In the genomic region with DNA sequence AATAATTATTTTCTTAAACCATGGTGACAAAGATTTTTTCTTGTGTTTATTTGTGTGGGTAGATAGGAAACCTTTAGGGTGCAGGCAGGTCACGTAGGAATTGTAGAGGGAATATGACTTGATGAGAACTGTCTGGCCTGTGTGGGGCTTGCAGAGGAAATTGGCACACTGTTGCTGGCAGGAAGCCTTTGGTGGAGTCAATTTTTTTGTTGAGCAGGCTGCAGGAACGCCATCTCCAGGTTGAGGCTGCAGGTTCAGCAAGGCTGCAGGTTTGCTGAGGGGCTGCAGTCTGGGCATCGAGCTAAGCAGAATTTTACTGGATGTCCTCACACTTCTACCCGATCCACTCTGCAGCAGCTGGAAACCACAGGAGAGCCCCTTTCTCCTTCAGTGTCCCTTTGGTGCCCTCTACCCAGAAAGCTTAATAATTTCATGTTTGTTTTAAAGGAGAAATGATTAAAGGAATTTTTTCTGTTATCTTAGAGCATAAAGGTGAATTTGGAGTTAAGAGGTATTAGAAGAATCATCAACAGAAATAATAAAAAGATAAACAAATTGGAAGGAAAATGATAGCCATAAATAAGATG, we compare ENCODE assay signal across 12 cellular contexts. TPM values are rescaled to one million over a fixed set of nuclear protein-coding genes. Genes with fewer than 3 reads are reported as not detected.
DNase-seq lines count a peak whose midpoint lies in the region; ATAC-seq and TF ChIP-seq lines count a peak whose summit lies in the region.
"Had no signal": no experiment of that assay in that cellular context is flagged by ENCODE, and none has a peak within 500 bp of the region (broad histone marks: within the 10 kb centered on the region; RNA-seq: fewer than 3 reads in every experiment).

No MANE protein-coding gene starts in this region.

- 38% methylated on average over 4 of the region's 4 CpGs for WGBS in right lobe of liver (ENCODE audit: insufficient coverage, low coverage, low lambda C conversion rate, missing lambda C conversion rate)

- H3K36me3 Mint-ChIP-seq in activated CD4-positive, alpha-beta T cell treated with anti-CD3 and anti-CD28 coated beads for 36 hours (ENCODE audit: low read depth), result no peaks in the 10 kb centered on the region
- H3K36me3 Mint-ChIP-seq in natural killer cell, result no peaks in the 10 kb centered on the region

- H3K36me3 ChIP-seq in colonic mucosa (no peaks in the 10 kb centered on the region), right lobe of liver (no peaks in the 10 kb centered on the region)

- intact Hi-C loops in colonic mucosa (cut with DNase I) (no loop called here), right lobe of liver (cut with DNase I) (no loop called here), natural killer cell (cut with micrococcal nuclease) (no loop called here)
- intact Hi-C loops in activated CD4-positive, alpha-beta T cell treated with anti-CD3 and anti-CD28 coated beads for 36 hours (cut with DNase I, micrococcal nuclease), result no loop called here

- ATAC-seq in right lobe of liver, result peak; percentile 53 to 71 (median 60)
- no peak for ATAC-seq in activated CD4-positive, alpha-beta T cell treated with anti-CD3 and anti-CD28 coated beads for 36 hours
- ATAC-seq in natural killer cell, result no peak

- no peak overlapping the region for H3K9ac ChIP-seq in colonic mucosa (ENCODE audit: low read depth in 2 of 2, low read length in 2 of 2)

- TF ChIP-seq EP300 in Ishikawa (IDR thresholded peaks at IDR 0.05; ENCODE audit: borderline replicate concordance), result no peak

- no peak for TF ChIP-seq POLR2A in right lobe of liver (IDR thresholded peaks at IDR 0.05)

- peak; percentile 21 for DNase-seq in Daoy (ENCODE audit: low read depth)
- peak; percentile 27 for DNase-seq in colonic mucosa
- DNase-seq in right lobe of liver, result peak in 1 of 3 donors; percentile 51
- no peak for DNase-seq in OCI-M2 (lab: John Stamatoyannopoulos, UW; ENCODE audit: unreplicated experiment)
- no peak for DNase-seq in activated CD4-positive, alpha-beta T cell treated with anti-CD3 and anti-CD28 coated beads for 36 hours
- DNase-seq in NCI-H524 treated with DMSO at 0.1 percent for 48 hours (lab: John Stamatoyannopoulos, UW), result no peak
- no peak for DNase-seq in natural killer cell
- DNase-seq: kidney glomerular epithelial cell, NCI-H1417 treated with DMSO at 0.1 percent for 48 hours, retina had no signal

- no peak overlapping the region for H3K4me3 ChIP-seq in colonic mucosa
- H3K4me3 ChIP-seq in right lobe of liver, result no peak overlapping the region

- no peaks in the 10 kb centered on the region for H3K4me1 Mint-ChIP-seq in activated CD4-positive, alpha-beta T cell treated with anti-CD3 and anti-CD28 coated beads for 36 hours
- H3K4me1 Mint-ChIP-seq in natural killer cell, result no peaks in the 10 kb centered on the region

- H3K4me1 ChIP-seq in colonic mucosa, result no peaks in the 10 kb centered on the region
- H3K4me1 ChIP-seq in right lobe of liver, result peaks cover 0 to 3% (median 0%) of the 10 kb centered on the region in 4 donors

- H3K9me3 Mint-ChIP-seq in activated CD4-positive, alpha-beta T cell treated with anti-CD3 and anti-CD28 coated beads for 36 hours (ENCODE audit: low read depth), result peaks cover 10% of the 10 kb centered on the region
- H3K9me3 Mint-ChIP-seq in natural killer cell, result peaks cover 0 to 3% of the 10 kb centered on the region in 2 donors

- no peak overlapping the region for H3K27ac Mint-ChIP-seq in activated CD4-positive, alpha-beta T cell treated with anti-CD3 and anti-CD28 coated beads for 36 hours
- no peak overlapping the region for H3K27ac Mint-ChIP-seq in natural killer cell
- H3K27ac Mint-ChIP-seq: dendritic cell treated with granulocyte-macrophage colony-stimulating factor and Interleukin-4, amounts not matched to agents 40 ng/mL and 50 ng/mL, for 4 days had no signal

- no peaks in the 10 kb centered on the region for H3K9me3 ChIP-seq in colonic mucosa
- H3K9me3 ChIP-seq in right lobe of liver, result no peaks in the 10 kb centered on the region

- 0 out of 2 replicates have a peak, but pooled peaks have one; percentile 24 for TF ChIP-seq RAD21 in Ishikawa (IDR thresholded peaks at IDR 0.05; ENCODE audit: low read depth)

- CTCF ChIA-PET in activated CD4-positive, alpha-beta T cell treated with anti-CD3 and anti-CD28 coated beads for 36 hours (lab: Charles Lee), result no interaction called here

- H3K27me3 Mint-ChIP-seq in activated CD4-positive, alpha-beta T cell treated with anti-CD3 and anti-CD28 coated beads for 36 hours, result peaks cover 18% of the 10 kb centered on the region
- H3K27me3 Mint-ChIP-seq in natural killer cell (ENCODE audit: low read depth in 2 of 2), result peaks cover 0 to 7% of the 10 kb centered on the region in 2 donors
- H3K27me3 Mint-ChIP-seq: dendritic cell treated with granulocyte-macrophage colony-stimulating factor and Interleukin-4, amounts not matched to agents 40 ng/mL and 50 ng/mL, for 4 days had no signal

- TF ChIP-seq CTCF in colonic mucosa (IDR thresholded peaks at IDR 0.05), result no peak
- peak in 1 of 4 donors; percentile 6 for TF ChIP-seq CTCF in right lobe of liver (IDR thresholded peaks at IDR 0.05)
- no peak for TF ChIP-seq CTCF in natural killer cell (IDR thresholded peaks at IDR 0.05)

- H3K27ac ChIP-seq in colonic mucosa, result no peak overlapping the region
- no peak overlapping the region for H3K27ac ChIP-seq in right lobe of liver

- H3K4me3 Mint-ChIP-seq in activated CD4-positive, alpha-beta T cell treated with anti-CD3 and anti-CD28 coated beads for 36 hours, result no peak overlapping the region
- H3K4me3 Mint-ChIP-seq in natural killer cell, result no peak overlapping the region
- H3K4me3 Mint-ChIP-seq: dendritic cell treated with granulocyte-macrophage colony-stimulating factor and Interleukin-4, amounts not matched to agents 40 ng/mL and 50 ng/mL, for 4 days had no signal

- no peaks in the 10 kb centered on the region for H3K27me3 ChIP-seq in colonic mucosa
- H3K27me3 ChIP-seq in right lobe of liver, result no peaks in the 10 kb centered on the region

- POLR2A ChIA-PET in activated CD4-positive, alpha-beta T cell treated with anti-CD3 and anti-CD28 coated beads for 36 hours (lab: Charles Lee), result no interaction called here

TF ChIP-seq in Ishikawa, 13 proteins besides CTCF, POLR2A, EP300 and RAD21:
- TF ChIP-seq EGR1 (IDR thresholded peaks at IDR 0.05) (no peak), TAF1 (IDR thresholded peaks at IDR 0.05; ENCODE audit: low read depth) (no peak), NFIC (IDR thresholded peaks at IDR 0.05) (0 out of 2 replicates have a peak, but pooled peaks have one; percentile 12), YY1 (IDR thresholded peaks at IDR 0.05; ENCODE audit: low read depth) (no peak), CEBPB (IDR thresholded peaks at IDR 0.05) (no peak), TEAD4 (IDR thresholded peaks at IDR 0.05) (no peak)
- TF ChIP-seq, protein P1, sequence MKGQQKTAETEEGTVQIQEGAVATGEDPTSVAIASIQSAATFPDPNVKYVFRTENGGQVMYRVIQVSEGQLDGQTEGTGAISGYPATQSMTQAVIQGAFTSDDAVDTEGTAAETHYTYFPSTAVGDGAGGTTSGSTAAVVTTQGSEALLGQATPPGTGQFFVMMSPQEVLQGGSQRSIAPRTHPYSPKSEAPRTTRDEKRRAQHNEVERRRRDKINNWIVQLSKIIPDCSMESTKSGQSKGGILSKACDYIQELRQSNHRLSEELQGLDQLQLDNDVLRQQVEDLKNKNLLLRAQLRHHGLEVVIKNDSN (IDR thresholded peaks at IDR 0.05), result no peak
- TF ChIP-seq, protein P2, sequence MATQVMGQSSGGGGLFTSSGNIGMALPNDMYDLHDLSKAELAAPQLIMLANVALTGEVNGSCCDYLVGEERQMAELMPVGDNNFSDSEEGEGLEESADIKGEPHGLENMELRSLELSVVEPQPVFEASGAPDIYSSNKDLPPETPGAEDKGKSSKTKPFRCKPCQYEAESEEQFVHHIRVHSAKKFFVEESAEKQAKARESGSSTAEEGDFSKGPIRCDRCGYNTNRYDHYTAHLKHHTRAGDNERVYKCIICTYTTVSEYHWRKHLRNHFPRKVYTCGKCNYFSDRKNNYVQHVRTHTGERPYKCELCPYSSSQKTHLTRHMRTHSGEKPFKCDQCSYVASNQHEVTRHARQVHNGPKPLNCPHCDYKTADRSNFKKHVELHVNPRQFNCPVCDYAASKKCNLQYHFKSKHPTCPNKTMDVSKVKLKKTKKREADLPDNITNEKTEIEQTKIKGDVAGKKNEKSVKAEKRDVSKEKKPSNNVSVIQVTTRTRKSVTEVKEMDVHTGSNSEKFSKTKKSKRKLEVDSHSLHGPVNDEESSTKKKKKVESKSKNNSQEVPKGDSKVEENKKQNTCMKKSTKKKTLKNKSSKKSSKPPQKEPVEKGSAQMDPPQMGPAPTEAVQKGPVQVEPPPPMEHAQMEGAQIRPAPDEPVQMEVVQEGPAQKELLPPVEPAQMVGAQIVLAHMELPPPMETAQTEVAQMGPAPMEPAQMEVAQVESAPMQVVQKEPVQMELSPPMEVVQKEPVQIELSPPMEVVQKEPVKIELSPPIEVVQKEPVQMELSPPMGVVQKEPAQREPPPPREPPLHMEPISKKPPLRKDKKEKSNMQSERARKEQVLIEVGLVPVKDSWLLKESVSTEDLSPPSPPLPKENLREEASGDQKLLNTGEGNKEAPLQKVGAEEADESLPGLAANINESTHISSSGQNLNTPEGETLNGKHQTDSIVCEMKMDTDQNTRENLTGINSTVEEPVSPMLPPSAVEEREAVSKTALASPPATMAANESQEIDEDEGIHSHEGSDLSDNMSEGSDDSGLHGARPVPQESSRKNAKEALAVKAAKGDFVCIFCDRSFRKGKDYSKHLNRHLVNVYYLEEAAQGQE (IDR thresholded peaks at IDR 0.05; ENCODE audit: low read depth), result no peak

RNA-seq across cellular contexts. Expression of a gene that starts 37.0 kb away (rescaled TPM):
- 8.1 and 10.9 TPM in 2 replicates for total RNA-seq in Daoy (2014; rRNA removed; shearing (Covaris generic))
- total RNA-seq in colonic mucosa, result 10 to 100 TPM; 18.0 to 21.0 TPM
- 1 to 10 TPM; 3.8 to 5.2 (median 4.9) TPM for total RNA-seq in right lobe of liver
- total RNA-seq in activated CD4-positive, alpha-beta T cell treated with anti-CD3 and anti-CD28 coated beads for 36 hours, result under 1 TPM; 0.35 to 0.39 TPM
- 1 to 10 TPM; 1.2 to 4.8 (median 1.8) TPM for total RNA-seq in natural killer cell

Comparison
In these comparisons a context has a peak if more than half of its experiments do, and no peak if none do; other contexts are left out.
1. DNase-seq: peak in Daoy (single experiment) and colonic mucosa (single experiment); none in OCI-M2 (single experiment), activated CD4-positive, alpha-beta T cell treated with anti-CD3 and anti-CD28 coated beads for 36 hours (single experiment), NCI-H524 treated with DMSO at 0.1 percent for 48 hours (single experiment) and natural killer cell (single experiment).
2. ATAC-seq: peak in right lobe of liver (4 of 4); none in activated CD4-positive, alpha-beta T cell treated with anti-CD3 and anti-CD28 coated beads for 36 hours (single experiment) and natural killer cell (0 of 3).